In the genomic region with DNA sequence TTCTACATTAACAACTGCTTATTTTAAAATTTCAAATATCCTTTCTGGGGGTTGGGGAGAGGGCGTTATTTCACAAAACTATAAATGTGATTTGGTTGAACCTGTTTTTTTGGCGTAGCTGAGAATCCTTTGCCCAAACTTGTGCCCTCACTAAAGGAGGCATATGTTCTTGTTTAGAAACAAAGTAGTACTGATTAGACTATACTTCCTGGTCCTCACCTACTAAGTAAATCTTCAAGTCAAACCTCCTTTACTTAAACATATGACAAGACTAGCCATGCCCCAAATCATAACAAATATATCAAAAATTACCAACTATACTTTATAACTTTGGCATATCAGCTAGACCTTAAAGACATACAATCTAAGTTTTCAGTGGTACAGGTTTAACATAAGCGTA, we compare ENCODE assay signal across 26 cellular contexts.
"Had no signal": no experiment of that assay in that cellular context is flagged by ENCODE, and none has a peak within 500 bp of the region (broad histone marks: within the 10 kb centered on the region; RNA-seq: fewer than 3 reads in every experiment).

No MANE protein-coding gene starts in this region.

- H3K9me3 ChIP-seq: adrenal gland, ascending aorta, colonic mucosa, esophagus muscularis mucosa, gastrocnemius medialis, testis, upper lobe of right lung had no signal

- H3K27ac ChIP-seq: adrenal gland, ascending aorta, colonic mucosa, dorsolateral prefrontal cortex, esophagus muscularis mucosa, gastrocnemius medialis, parathyroid adenoma, testis, upper lobe of right lung had no signal

- ATAC-seq: activated CD4-positive, alpha-beta T cell treated with anti-CD3 and anti-CD28 coated beads for 36 hours; activated T-cell treated with anti-CD3 and anti-CD28 coated beads, Interleukin-2, amount 50 U/mL, for 4 hours; effector memory CD8-positive, alpha-beta T cell; gastrocnemius medialis; left cardiac atrium; right cardiac atrium; T-cell; upper lobe of right lung; WTC11 had no signal

- H3K4me1 ChIP-seq: colonic mucosa, parathyroid adenoma had no signal

- H3K9ac ChIP-seq: parathyroid adenoma had no signal

- H3K27me3 ChIP-seq: adrenal gland, ascending aorta, colonic mucosa, dorsolateral prefrontal cortex, esophagus muscularis mucosa, gastrocnemius medialis, testis, upper lobe of right lung had no signal

- H3K4me3 ChIP-seq: adrenal gland, ascending aorta, colonic mucosa, dorsolateral prefrontal cortex, esophagus muscularis mucosa, gastrocnemius medialis, testis, upper lobe of right lung had no signal

- H3K36me3 ChIP-seq: adrenal gland, ascending aorta, colonic mucosa, esophagus muscularis mucosa, gastrocnemius medialis, upper lobe of right lung had no signal

- DNase-seq: activated CD4-positive, alpha-beta T cell treated with anti-CD3 and anti-CD28 coated beads for 36 hours; activated CD4-positive, alpha-beta T cell treated with anti-CD3 and anti-CD28 coated beads, Interleukin-2, amount 50 U/mL, for 4 hours; activated CD8-positive, alpha-beta memory T cell treated with anti-CD3 and anti-CD28 coated beads for 24 hours; activated CD8-positive, alpha-beta memory T cell treated with anti-CD3 and anti-CD28 coated beads, Interleukin-2, amount 50 U/mL, for 4 hours; activated naive CD4-positive, alpha-beta T cell; activated T-cell treated with anti-CD3 and anti-CD28 coated beads, Interleukin-2, amount 50 U/mL, for 4 hours; adrenal gland; colonic mucosa; dorsolateral prefrontal cortex; effector memory CD8-positive, alpha-beta T cell; gastrocnemius medialis; head of caudate nucleus; left cardiac atrium; nucleus accumbens; right cardiac atrium; stimulated activated CD4-positive, alpha-beta T cell treated with anti-CD3 and anti-CD28 coated beads, Interleukin-12 subunit alpha, Interleukin-12 subunit beta, amount 100 ng/mL, for 4 hours; stimulated activated CD4-positive, alpha-beta T cell treated with anti-CD3 and anti-CD28 coated beads, Interleukin-1b, Interleukin-23, amount 100 ng/mL, for 48 hours; T-cell; testis; upper lobe of right lung had no signal

- H2AFZ ChIP-seq: parathyroid adenoma had no signal

- FAIRE-seq: endothelial cell of umbilical vein, islet of Langerhans had no signal
